In genomic region chr7:2863461-2864066, GRCh38 we compare ENCODE assay signal across 1 cellular context.
TF ChIP-seq lines count a peak whose summit lies in the region.

No MANE protein-coding gene starts in this region.

TF ChIP-seq in HepG2, 621 proteins besides CTCF, POLR2A, EP300 and RAD21 (continued from another document and continues in another):
- no peak for TF ChIP-seq PRDM4 (CRISPR knock-in tag; IDR thresholded peaks at IDR 0.05; ENCODE audit: borderline replicate concordance)
- TF ChIP-seq RORA (CRISPR knock-in tag; IDR thresholded peaks at IDR 0.05), result no peak
- no peak for TF ChIP-seq PBX3 (CRISPR knock-in tag; IDR thresholded peaks at IDR 0.05; ENCODE audit: borderline replicate concordance)
- TF ChIP-seq BCLAF1 (IDR thresholded peaks at IDR 0.05), result no peak
- TF ChIP-seq ZNF816 (CRISPR knock-in tag; IDR thresholded peaks at IDR 0.05; ENCODE audit: borderline replicate concordance), result peak; percentile 25; the same call in 1 of the 2 replicates
- TF ChIP-seq SMYD3 (CRISPR knock-in tag; IDR thresholded peaks at IDR 0.05), result no peak
- no peak for TF ChIP-seq ZNF792 (CRISPR knock-in tag; IDR thresholded peaks at IDR 0.05)
- TF ChIP-seq U2AF1 (optimal IDR thresholded peaks at IDR 0.05; ENCODE audit: low read depth, low read length), result peak; percentile 74
- TF ChIP-seq POLR2G (IDR thresholded peaks at IDR 0.05; ENCODE audit: low read depth, low read length), result peak; percentile 99
- TF ChIP-seq MED1 (CRISPR knock-in tag; IDR thresholded peaks at IDR 0.05), result peak; percentile 92
- TF ChIP-seq ZNF17 (CRISPR knock-in tag; IDR thresholded peaks at IDR 0.05), result no peak
- TF ChIP-seq ZNF281 (CRISPR knock-in tag; IDR thresholded peaks at IDR 0.05; ENCODE audit: borderline replicate concordance), result no peak
- TF ChIP-seq ZBTB21 (CRISPR knock-in tag; IDR thresholded peaks at IDR 0.05), result peak; percentile 21; the same call in 1 of the 2 replicates
- peak; percentile 31; the same call in 1 of the 2 replicates for TF ChIP-seq HCFC1 (IDR thresholded peaks at IDR 0.05; ENCODE audit: low read depth, low read length)
- 0 out of 2 replicates have a peak, but pooled peaks have one; percentile 54 for TF ChIP-seq SATB2 (CRISPR knock-in tag; IDR thresholded peaks at IDR 0.05)
- peak; percentile 59; the same call in 1 of the 2 replicates for TF ChIP-seq SP5 (CRISPR knock-in tag; IDR thresholded peaks at IDR 0.05; ENCODE audit: borderline replicate concordance, low read depth)
- TF ChIP-seq RELA (CRISPR knock-in tag; IDR thresholded peaks at IDR 0.05), result no peak
- TF ChIP-seq ZNF503 (CRISPR knock-in tag; IDR thresholded peaks at IDR 0.05), result no peak
- no peak for TF ChIP-seq LCORL (IDR thresholded peaks at IDR 0.05)
- no peak; the same call in none of the 2 replicates for TF ChIP-seq LCORL (CRISPR knock-in tag; IDR thresholded peaks at IDR 0.05)
- no peak; the same call in 1 of the 2 replicates for TF ChIP-seq KDM4B (CRISPR knock-in tag; IDR thresholded peaks at IDR 0.05)
- TF ChIP-seq CENPBD1 (CRISPR knock-in tag; IDR thresholded peaks at IDR 0.05; ENCODE audit: borderline replicate concordance, low read depth), result no peak
- TF ChIP-seq ZBTB7A (CRISPR knock-in tag; IDR thresholded peaks at IDR 0.05), result no peak
- TF ChIP-seq KDM6A (CRISPR knock-in tag; IDR thresholded peaks at IDR 0.05; ENCODE audit: low read depth), result no peak
- no peak for TF ChIP-seq IKZF1 (IDR thresholded peaks at IDR 0.05)
- peak; percentile 42; the same call in 1 of the 2 replicates for TF ChIP-seq HINFP (CRISPR knock-in tag; IDR thresholded peaks at IDR 0.05; ENCODE audit: low read depth)
- TF ChIP-seq ISL2 (CRISPR knock-in tag; IDR thresholded peaks at IDR 0.05), result peak; percentile 51; the same call in 1 of the 2 replicates
- TF ChIP-seq HOXD1 (CRISPR knock-in tag; IDR thresholded peaks at IDR 0.05), result no peak
- no peak for TF ChIP-seq ZBTB34 (CRISPR knock-in tag; IDR thresholded peaks at IDR 0.05)
- TF ChIP-seq CENPT (CRISPR knock-in tag; IDR thresholded peaks at IDR 0.05; ENCODE audit: low read depth), result no peak
- TF ChIP-seq BATF2 (CRISPR knock-in tag; IDR thresholded peaks at IDR 0.05), result no peak
- TF ChIP-seq GATA4 (IDR thresholded peaks at IDR 0.05; ENCODE audit: borderline replicate concordance, low read depth), result no peak
- TF ChIP-seq NFIB (CRISPR knock-in tag; IDR thresholded peaks at IDR 0.05; ENCODE audit: borderline replicate concordance), result no peak
- TF ChIP-seq ZNF704 (CRISPR knock-in tag; IDR thresholded peaks at IDR 0.05; ENCODE audit: borderline replicate concordance), result no peak
- no peak for TF ChIP-seq ZKSCAN5 (CRISPR knock-in tag; IDR thresholded peaks at IDR 0.05)
- peak; percentile 22; the same call in 1 of the 2 replicates for TF ChIP-seq ARNT2 (CRISPR knock-in tag; IDR thresholded peaks at IDR 0.05; ENCODE audit: low read depth)
- no peak for TF ChIP-seq SIX4 (CRISPR knock-in tag; IDR thresholded peaks at IDR 0.05)
- TF ChIP-seq JUNB (CRISPR knock-in tag; IDR thresholded peaks at IDR 0.05; ENCODE audit: borderline replicate concordance), result peak; percentile 81
- peak; percentile 55; the same call in 1 of the 2 replicates for TF ChIP-seq POGZ (CRISPR knock-in tag; IDR thresholded peaks at IDR 0.05)
- no peak for TF ChIP-seq BHLHE40 (IDR thresholded peaks at IDR 0.05; ENCODE audit: low read length)
- TF ChIP-seq CSRNP1 (CRISPR knock-in tag; IDR thresholded peaks at IDR 0.05), result no peak; the same call in 1 of the 2 replicates
- TF ChIP-seq FOSL1 (CRISPR knock-in tag; IDR thresholded peaks at IDR 0.05; ENCODE audit: borderline replicate concordance), result peak; percentile 87
- no peak; the same call in 1 of the 2 replicates for TF ChIP-seq ETV6 (CRISPR knock-in tag; conservative IDR thresholded peaks at IDR 0.05)
- no peak for TF ChIP-seq SP1 (IDR thresholded peaks at IDR 0.05)
- TF ChIP-seq SP1 (CRISPR knock-in tag; IDR thresholded peaks at IDR 0.05), result no peak; the same call in 1 of the 2 replicates
- TF ChIP-seq POLR2AphosphoS2 (IDR thresholded peaks at IDR 0.05; ENCODE audit: low read depth, low read length), result no peak
- peak; percentile 76 for TF ChIP-seq KDM2A (CRISPR knock-in tag; IDR thresholded peaks at IDR 0.05; ENCODE audit: borderline replicate concordance, low read depth)
- no peak for TF ChIP-seq RBAK (CRISPR knock-in tag; IDR thresholded peaks at IDR 0.05)
